Comparison of ENCODE assay signal across 17 cellular contexts in the genomic region with DNA sequence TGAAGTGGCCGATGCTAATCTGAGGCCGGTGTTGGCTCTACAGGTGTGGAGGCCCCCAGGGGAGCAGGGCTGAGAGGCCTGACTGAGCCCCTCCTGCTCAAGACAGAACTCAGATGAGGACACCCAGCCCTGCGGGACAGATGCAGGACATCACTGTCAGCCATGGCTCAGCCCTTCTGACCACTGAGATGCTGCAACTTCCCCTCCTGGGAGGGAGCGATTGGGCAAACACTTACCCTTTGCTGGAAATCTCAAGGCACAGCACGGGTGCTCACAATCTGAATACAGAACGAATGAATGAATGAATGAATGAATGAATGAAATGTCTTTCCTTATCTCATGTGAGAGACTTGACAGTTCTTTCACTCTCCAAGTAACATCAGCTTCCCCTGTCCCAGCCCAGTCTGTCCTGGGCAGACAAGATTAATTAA. TPM values are rescaled to one million over a fixed set of nuclear protein-coding genes. Genes with fewer than 3 reads are reported as not detected.
DNase-seq lines count a peak whose midpoint lies in the region; ATAC-seq, FAIRE-seq and TF ChIP-seq lines count a peak whose summit lies in the region.
"Had no signal": no experiment of that assay in that cellular context is flagged by ENCODE, and none has a peak within 500 bp of the region (broad histone marks: within the 10 kb centered on the region; RNA-seq: fewer than 3 reads in every experiment).

No MANE protein-coding gene starts in this region.

- no peak for ATAC-seq in HepG2
- ATAC-seq in naive thymus-derived CD8-positive, alpha-beta T cell: no peak

- WGBS in liver: 62% methylated on average over 6 of the region's 6 CpGs
- 2% methylated on average over 3 of the region's 6 CpGs for whole genome bisulfite sequencing in HepG2 (ENCODE audit: low lambda C conversion rate)
- WGBS in endodermal cell (ENCODE audit: insufficient coverage in 1 of 2, insufficient read length in 1 of 2), 2 experiments: 88 to 96% methylated on average over 5 to 6 of the region's 6 CpGs

- no peak for TF ChIP-seq POLR2A in HepG2 (IDR thresholded peaks at IDR 0.05; ENCODE audit: insufficient read depth in 1 of 2, low read depth in 2 of 2, low read length in 2 of 2)

- BruUV-seq in HepG2 (replicated peaks; lab: Mats Ljungman, UMichigan): no TSS peak

- no peak overlapping the region for H2AFZ ChIP-seq in HepG2 (ENCODE audit: low read length)
- H2AFZ ChIP-seq: neural progenitor cell had no signal

- TF ChIP-seq EP300 in HepG2 (IDR thresholded peaks at IDR 0.05; ENCODE audit: low read depth in 2 of 2, low read length in 2 of 2) (no peak), HepG2 (CRISPR knock-in tag; IDR thresholded peaks at IDR 0.05; ENCODE audit: borderline replicate concordance) (no peak)

- H3K4me1 ChIP-seq in liver (ENCODE audit: control insufficient read depth in 4 of 4, insufficient read depth in 4 of 4, low read length in 3 of 4) (no peaks in the 10 kb centered on the region), HepG2 (ENCODE audit: insufficient read depth, low read length) (no peaks in the 10 kb centered on the region), endodermal cell (ENCODE audit: control insufficient read depth, insufficient read depth, low read length) (peaks cover under 1% of the 10 kb centered on the region)

- H3K4me3 ChIP-seq in liver (ENCODE audit: low read depth in 1 of 3, low read length in 3 of 3): no peak overlapping the region
- no peak overlapping the region for H3K4me3 ChIP-seq in HepG2 (replicated peaks in 1 of 3; ENCODE audit: insufficient read depth in 1 of 3, low read depth in 2 of 3, low read length in 3 of 3)
- H3K4me3 ChIP-seq in endodermal cell (ENCODE audit: low read length): no peak overlapping the region
- H3K4me3 ChIP-seq: neural progenitor cell had no signal

- H3K36me3 Mint-ChIP-seq in endodermal cell (ENCODE audit: low read depth): no peaks in the 10 kb centered on the region
- peaks cover 0 to 16% (median 3%) of the 10 kb centered on the region in 3 donors for H3K36me3 Mint-ChIP-seq in naive thymus-derived CD8-positive, alpha-beta T cell
- H3K36me3 Mint-ChIP-seq: activated naive CD8-positive, alpha-beta T cell; neural progenitor cell had no signal

- no peak overlapping the region for H3K4me3 Mint-ChIP-seq in endodermal cell
- peak overlapping the region in 1 of 10 donors; percentile 65 for H3K4me3 Mint-ChIP-seq in naive thymus-derived CD8-positive, alpha-beta T cell
- H3K4me3 Mint-ChIP-seq: activated naive CD8-positive, alpha-beta T cell; neural progenitor cell had no signal

- no peak overlapping the region for H3K4me2 ChIP-seq in HepG2 (ENCODE audit: low read depth, low read length)
- H3K4me2 ChIP-seq: neural progenitor cell had no signal

- no peak overlapping the region for H3K27ac Mint-ChIP-seq in endodermal cell
- peak overlapping the region in 4 of 10 donors; percentile 17 to 78 (median 56) for H3K27ac Mint-ChIP-seq in naive thymus-derived CD8-positive, alpha-beta T cell
- H3K27ac Mint-ChIP-seq: activated naive CD8-positive, alpha-beta T cell; neural progenitor cell had no signal

- FAIRE-seq in HepG2 (lab: Jason Lieb, UNC): no peak
- FAIRE-seq: D721Med, islet of Langerhans had no signal

- H3K9me3 ChIP-seq in liver (ENCODE audit: control insufficient read depth in 4 of 4, low read length in 3 of 4) (peaks cover 0 to 6% (median under 1%) of the 10 kb centered on the region in 4 donors), HepG2 (ENCODE audit: low read length) (no peaks in the 10 kb centered on the region), endodermal cell (ENCODE audit: control insufficient read depth, low read length) (no peaks in the 10 kb centered on the region)

- H3K27me3 ChIP-seq in liver (ENCODE audit: control insufficient read depth in 4 of 4, insufficient read depth in 4 of 4, low read length in 3 of 4): no peaks in the 10 kb centered on the region
- peaks cover 4 to 54% of the 10 kb centered on the region in 2 experiments; a peak in 4 of 5 replicates for H3K27me3 ChIP-seq in HepG2 (ENCODE audit: control insufficient read depth in 1 of 2, insufficient read depth in 2 of 2, low read length in 2 of 2)
- H3K27me3 ChIP-seq in endodermal cell (ENCODE audit: control insufficient read depth, insufficient read depth, low read length, poor library complexity, severe bottlenecking): no peaks in the 10 kb centered on the region
- H3K27me3 ChIP-seq: neural progenitor cell had no signal

- H3K36me3 ChIP-seq in liver (ENCODE audit: control insufficient read depth in 4 of 4, insufficient read depth in 3 of 4, low read depth in 1 of 4, low read length in 3 of 4) (no peaks in the 10 kb centered on the region), HepG2 (replicated peaks in 1 of 2; ENCODE audit: control insufficient read depth in 1 of 2, insufficient read depth in 2 of 2, low read length in 2 of 2) (no peaks in the 10 kb centered on the region), endodermal cell (ENCODE audit: control insufficient read depth, insufficient read depth, low read length) (no peaks in the 10 kb centered on the region)
- H3K36me3 ChIP-seq: neural progenitor cell had no signal

- CTCF ChIA-PET in HepG2 (lab: Yijun Ruan, JAX; ENCODE audit: low intra/inter-chr PET ratio, low total read pairs): no interaction called here

- H3K27me3 Mint-ChIP-seq in endodermal cell (ENCODE audit: insufficient read depth): peaks cover 9% of the 10 kb centered on the region
- H3K27me3 Mint-ChIP-seq in naive thymus-derived CD8-positive, alpha-beta T cell: no peaks in the 10 kb centered on the region

- POLR2A ChIA-PET in HepG2 (lab: Yijun Ruan, JAX): no interaction called here
- POLR2A ChIA-PET in naive thymus-derived CD8-positive, alpha-beta T cell (lab: Charles Lee): interaction anchor here (1.6 kb wide), 1 partner anchor 25 kb away, joined by 4 read pairs; no protein-coding TSS in a partner anchor

- no peaks in the 10 kb centered on the region for H3K79me2 ChIP-seq in HepG2 (ENCODE audit: insufficient read depth, low read length)

- peaks cover 19% of the 10 kb centered on the region for H3K4me1 Mint-ChIP-seq in endodermal cell
- peaks cover 20 to 70% (median 39%) of the 10 kb centered on the region in 4 donors for H3K4me1 Mint-ChIP-seq in naive thymus-derived CD8-positive, alpha-beta T cell

- no peak for TF ChIP-seq CTCF in liver (IDR thresholded peaks at IDR 0.05; ENCODE audit: low read depth, low read length, missing input control)
- TF ChIP-seq CTCF in HepG2 (CRISPR knock-in tag; IDR thresholded peaks at IDR 0.05): no peak
- TF ChIP-seq CTCF in endodermal cell (conservative IDR thresholded peaks at IDR 0.05): no peak

- no peak for TF ChIP-seq RAD21 in liver (IDR thresholded peaks at IDR 0.05)
- TF ChIP-seq RAD21 in HepG2 (CRISPR knock-in tag; IDR thresholded peaks at IDR 0.05): no peak

- H3K27ac ChIP-seq in liver (ENCODE audit: low read depth in 1 of 2, low read length in 2 of 2) (peak overlapping the region; percentile 46 to 78), HepG2 (ENCODE audit: extremely low read length, insufficient read depth, low read length) (no peak overlapping the region), endodermal cell (ENCODE audit: low read depth, low read length) (no peak overlapping the region)
- H3K27ac ChIP-seq: neural progenitor cell had no signal

- intact Hi-C loops in HepG2 (cut with micrococcal nuclease; ENCODE audit: unreplicated experiment): no loop called here

- no peaks in the 10 kb centered on the region for H4K20me1 ChIP-seq in HepG2 (ENCODE audit: insufficient read depth, low read length)

- DNase-seq in HepG2 (ENCODE audit: low spot score) (no peak), endodermal cell (peak; percentile 33), mesenteric fat pad (ENCODE audit: low spot score) (peak; percentile 88), NCI-H1048 (lab: John Stamatoyannopoulos, UW) (no peak), GDM1 (lab: John Stamatoyannopoulos, UW) (no peak), NCI-H187 (lab: John Stamatoyannopoulos, UW) (no peak)
- DNase-seq in naive thymus-derived CD8-positive, alpha-beta T cell: no peak
- DNase-seq: NCI-H1436; RPMI8226; stimulated activated CD4-positive, alpha-beta T cell treated with anti-CD3 and anti-CD28 coated beads, Interleukin-12 subunit alpha, Interleukin-12 subunit beta, amount 100 ng/mL, for 4 hours; T-helper 9 cell had no signal

- in situ Hi-C loops in HepG2 (cut with HindIII; ENCODE audit: extremely low pct_ligation_motif_present, low pct_unique_long_range_greater_than_20kb): no loop called here

- H3K9me3 Mint-ChIP-seq in endodermal cell: no peaks in the 10 kb centered on the region
- H3K9me3 Mint-ChIP-seq in naive thymus-derived CD8-positive, alpha-beta T cell: peaks cover 0 to 11% (median 0%) of the 10 kb centered on the region in 9 donors

- peak overlapping the region in 1 of 2 donors; percentile 13 for H3K9ac ChIP-seq in liver (ENCODE audit: low read depth in 1 of 2, low read length in 2 of 2)
- H3K9ac ChIP-seq in HepG2 (ENCODE audit: insufficient read depth, low read depth, low read length): no peak overlapping the region
- H3K9ac ChIP-seq in endodermal cell (ENCODE audit: extremely low read depth, low read length, poor library complexity, severe bottlenecking): no peak overlapping the region
- H3K9ac ChIP-seq: neural progenitor cell had no signal

RNA-seq across cellular contexts. Expression of a gene that starts 3.5 kb away (rescaled TPM):
- total RNA-seq in liver (1 to 10 TPM; 3.2 to 4.7 TPM), HepG2 (2016; rRNA removed; fragmentation: Illumina TruSeq; extraction: Trizol) (not detected in 2 replicates), endodermal cell (not detected), mesenteric fat pad (8.1 TPM)
- polyA plus RNA-seq in liver (1 to 10 TPM; 2.7 to 4.8 TPM), HepG2 (2011; rRNA removed) (0.17 TPM in 1 of 2 replicates, not detected in the other)
- total RNA-seq in HepG2 (2016; cell fraction: cytosol; rRNA removed; fragmentation: Illumina TruSeq; extraction: Trizol; ENCODE audit: low read depth): not detected in 2 replicates
- not detected in 2 replicates for total RNA-seq in HepG2 (2016; cell fraction: insoluble cytoplasmic fraction; rRNA removed; fragmentation: Illumina TruSeq; extraction: Trizol)
- not detected in 2 replicates for total RNA-seq in HepG2 (2016; cell fraction: membrane; rRNA removed; fragmentation: Illumina TruSeq; extraction: Trizol)
- not detected in 2 replicates for total RNA-seq in HepG2 (2016; cell fraction: nucleus; rRNA removed; fragmentation: Illumina TruSeq; extraction: Trizol)
- 0.08 TPM in 1 of 2 replicates, not detected in the other for polyA plus RNA-seq in HepG2 (2011; cell fraction: cytosol; rRNA removed)
- not detected in 2 replicates for polyA plus RNA-seq in HepG2 (2011; cell fraction: nucleus; rRNA removed)
- polyA plus RNA-seq in HepG2 (2012): not detected in 2 replicates
- polyA plus RNA-seq in HepG2 (2016; cell fraction: cytosol; fragmentation: Illumina TruSeq; extraction: Trizol; ENCODE audit: low read depth): not detected in 2 replicates
- polyA plus RNA-seq in HepG2 (2016; cell fraction: insoluble cytoplasmic fraction; fragmentation: Illumina TruSeq; extraction: Trizol; ENCODE audit: low read depth): not detected in 2 replicates
- polyA plus RNA-seq in HepG2 (2016; cell fraction: membrane; fragmentation: Illumina TruSeq; extraction: Trizol; ENCODE audit: low read depth): not detected in 2 replicates
- not detected in 2 replicates for polyA plus RNA-seq in HepG2 (2016; cell fraction: nucleus; fragmentation: Illumina TruSeq; extraction: Trizol; ENCODE audit: insufficient read depth, low read depth)
- not detected in 2 replicates for polyA minus RNA-seq in HepG2 (2011; rRNA and poly(A)+ RNA removed; ENCODE audit: low replicate concordance)
- not detected in 2 replicates for polyA minus RNA-seq in HepG2 (2011; cell fraction: cytosol; rRNA and poly(A)+ RNA removed)
- not detected in 2 replicates for polyA minus RNA-seq in HepG2 (2011; cell fraction: nucleus; rRNA and poly(A)+ RNA removed)
- not detected for polyA plus RNA-seq in endodermal cell (2013, experiment 1 of 2)
- not detected for polyA plus RNA-seq in endodermal cell (2013, experiment 2 of 2)
- not detected for total RNA-seq in naive thymus-derived CD8-positive, alpha-beta T cell
- under 1 TPM in 1 of 3 donors, not detected in 2; 0.68 TPM for polyA plus RNA-seq in naive thymus-derived CD8-positive, alpha-beta T cell
- total RNA-seq: A673 had no signal

RNA-seq across cellular contexts. Expression of a gene that starts 13.9 kb away (rescaled TPM):
- total RNA-seq in liver (1 to 10 TPM; 4.8 to 5.4 TPM), HepG2 (2016; rRNA removed; fragmentation: Illumina TruSeq; extraction: Trizol) (not detected in 2 replicates), endodermal cell (not detected), mesenteric fat pad (19.0 TPM)
- polyA plus RNA-seq in liver (1 to 10 TPM; 3.0 to 4.1 TPM), HepG2 (2011; rRNA removed) (not detected in 2 replicates)
- total RNA-seq in HepG2 (2016; cell fraction: cytosol; rRNA removed; fragmentation: Illumina TruSeq; extraction: Trizol; ENCODE audit: low read depth): not detected in 2 replicates
- not detected in 2 replicates for total RNA-seq in HepG2 (2016; cell fraction: insoluble cytoplasmic fraction; rRNA removed; fragmentation: Illumina TruSeq; extraction: Trizol)
- not detected in 2 replicates for total RNA-seq in HepG2 (2016; cell fraction: membrane; rRNA removed; fragmentation: Illumina TruSeq; extraction: Trizol)
- not detected in 2 replicates for total RNA-seq in HepG2 (2016; cell fraction: nucleus; rRNA removed; fragmentation: Illumina TruSeq; extraction: Trizol)
- polyA plus RNA-seq in HepG2 (2011; cell fraction: cytosol; rRNA removed): not detected in 2 replicates
- 0.14 TPM in 1 of 2 replicates, not detected in the other for polyA plus RNA-seq in HepG2 (2011; cell fraction: nucleus; rRNA removed)
- not detected in 2 replicates for polyA plus RNA-seq in HepG2 (2012)
- not detected in 2 replicates for polyA plus RNA-seq in HepG2 (2016; cell fraction: cytosol; fragmentation: Illumina TruSeq; extraction: Trizol; ENCODE audit: low read depth)
- not detected in 2 replicates for polyA plus RNA-seq in HepG2 (2016; cell fraction: insoluble cytoplasmic fraction; fragmentation: Illumina TruSeq; extraction: Trizol; ENCODE audit: low read depth)
- not detected in 2 replicates for polyA plus RNA-seq in HepG2 (2016; cell fraction: membrane; fragmentation: Illumina TruSeq; extraction: Trizol; ENCODE audit: low read depth)
- not detected in 2 replicates for polyA plus RNA-seq in HepG2 (2016; cell fraction: nucleus; fragmentation: Illumina TruSeq; extraction: Trizol; ENCODE audit: insufficient read depth, low read depth)
- polyA minus RNA-seq in HepG2 (2011; rRNA and poly(A)+ RNA removed; ENCODE audit: low replicate concordance): not detected in 2 replicates
- not detected in 2 replicates for polyA minus RNA-seq in HepG2 (2011; cell fraction: cytosol; rRNA and poly(A)+ RNA removed)
- polyA minus RNA-seq in HepG2 (2011; cell fraction: nucleus; rRNA and poly(A)+ RNA removed): not detected in 2 replicates
- not detected for polyA plus RNA-seq in endodermal cell (2013, experiment 1 of 2)
- not detected for polyA plus RNA-seq in endodermal cell (2013, experiment 2 of 2)
- total RNA-seq in naive thymus-derived CD8-positive, alpha-beta T cell: 1 to 10 TPM; 1.3 to 2.4 TPM
- polyA plus RNA-seq in naive thymus-derived CD8-positive, alpha-beta T cell: 1 to 10 TPM in 1 of 3 donors, under 1 TPM in 2; 0.32 to 1.5 (median 0.83) TPM
- total RNA-seq: A673 had no signal

RNA-seq across cellular contexts. Expression of a gene that starts 30.4 kb away (rescaled TPM):
- 1 to 10 TPM; 3.4 to 3.7 TPM for total RNA-seq in liver
- 1 to 10 TPM in 1 of 2 donors, under 1 TPM in 1; 0.19 to 1.6 TPM for polyA plus RNA-seq in liver
- total RNA-seq in HepG2 (2016; rRNA removed; fragmentation: Illumina TruSeq; extraction: Trizol): 1.9 and 2.9 TPM in 2 replicates
- 0.71 and 1.1 TPM in 2 replicates for total RNA-seq in HepG2 (2016; cell fraction: cytosol; rRNA removed; fragmentation: Illumina TruSeq; extraction: Trizol; ENCODE audit: low read depth)
- 1.9 and 2.5 TPM in 2 replicates for total RNA-seq in HepG2 (2016; cell fraction: insoluble cytoplasmic fraction; rRNA removed; fragmentation: Illumina TruSeq; extraction: Trizol)
- 0.90 and 1.3 TPM in 2 replicates for total RNA-seq in HepG2 (2016; cell fraction: membrane; rRNA removed; fragmentation: Illumina TruSeq; extraction: Trizol)
- 1.1 and 1.2 TPM in 2 replicates for total RNA-seq in HepG2 (2016; cell fraction: nucleus; rRNA removed; fragmentation: Illumina TruSeq; extraction: Trizol)
- polyA plus RNA-seq in HepG2 (2011; rRNA removed): 1.9 and 2.5 TPM in 2 replicates
- polyA plus RNA-seq in HepG2 (2011; cell fraction: cytosol; rRNA removed): 2.2 and 4.4 TPM in 2 replicates
- 3.9 and 5.1 TPM in 2 replicates for polyA plus RNA-seq in HepG2 (2011; cell fraction: nucleus; rRNA removed)
- 1.4 and 1.7 TPM in 2 replicates for polyA plus RNA-seq in HepG2 (2012)
- polyA plus RNA-seq in HepG2 (2016; cell fraction: cytosol; fragmentation: Illumina TruSeq; extraction: Trizol; ENCODE audit: low read depth): 0.35 and 0.53 TPM in 2 replicates
- 1.9 and 2.1 TPM in 2 replicates for polyA plus RNA-seq in HepG2 (2016; cell fraction: insoluble cytoplasmic fraction; fragmentation: Illumina TruSeq; extraction: Trizol; ENCODE audit: low read depth)
- 0.50 and 0.55 TPM in 2 replicates for polyA plus RNA-seq in HepG2 (2016; cell fraction: membrane; fragmentation: Illumina TruSeq; extraction: Trizol; ENCODE audit: low read depth)
- 1.6 and 2.2 TPM in 2 replicates for polyA plus RNA-seq in HepG2 (2016; cell fraction: nucleus; fragmentation: Illumina TruSeq; extraction: Trizol; ENCODE audit: insufficient read depth, low read depth)
- 3.8 and 8.1 TPM in 2 replicates for polyA minus RNA-seq in HepG2 (2011; rRNA and poly(A)+ RNA removed; ENCODE audit: low replicate concordance)
- 3.1 and 3.4 TPM in 2 replicates for polyA minus RNA-seq in HepG2 (2011; cell fraction: cytosol; rRNA and poly(A)+ RNA removed)
- polyA minus RNA-seq in HepG2 (2011; cell fraction: nucleus; rRNA and poly(A)+ RNA removed): 2.7 and 3.6 TPM in 2 replicates
- total RNA-seq in endodermal cell: 1 to 10 TPM; 5.1 to 5.7 TPM
- 5.4 TPM for polyA plus RNA-seq in endodermal cell (2013, experiment 1 of 2)
- 4.5 TPM for polyA plus RNA-seq in endodermal cell (2013, experiment 2 of 2)
- 10.0 TPM for total RNA-seq in mesenteric fat pad
- total RNA-seq in naive thymus-derived CD8-positive, alpha-beta T cell: 10 to 100 TPM in 1 of 2 experiments, 1 to 10 TPM in 1; 10.0 to 10.3 TPM
- polyA plus RNA-seq in naive thymus-derived CD8-positive, alpha-beta T cell: 1 to 10 TPM; 2.4 to 9.3 (median 5.4) TPM

RNA-seq across cellular contexts. Expression of a gene that starts 55.9 kb away (rescaled TPM):
- not detected for total RNA-seq in liver
- under 1 TPM in 1 of 2 donors, not detected in 1; 0.06 TPM for polyA plus RNA-seq in liver
- total RNA-seq in HepG2 (2016; rRNA removed; fragmentation: Illumina TruSeq; extraction: Trizol): not detected in 2 replicates
- not detected in 2 replicates for total RNA-seq in HepG2 (2016; cell fraction: cytosol; rRNA removed; fragmentation: Illumina TruSeq; extraction: Trizol; ENCODE audit: low read depth)
- not detected in 2 replicates for total RNA-seq in HepG2 (2016; cell fraction: insoluble cytoplasmic fraction; rRNA removed; fragmentation: Illumina TruSeq; extraction: Trizol)
- total RNA-seq in HepG2 (2016; cell fraction: membrane; rRNA removed; fragmentation: Illumina TruSeq; extraction: Trizol): not detected in 2 replicates
- not detected in 2 replicates for total RNA-seq in HepG2 (2016; cell fraction: nucleus; rRNA removed; fragmentation: Illumina TruSeq; extraction: Trizol)
- polyA plus RNA-seq in HepG2 (2011; rRNA removed): not detected in 2 replicates
- not detected in 2 replicates for polyA plus RNA-seq in HepG2 (2011; cell fraction: cytosol; rRNA removed)
- 0.16 and 0.53 TPM in 2 replicates for polyA plus RNA-seq in HepG2 (2011; cell fraction: nucleus; rRNA removed)
- not detected in 2 replicates for polyA plus RNA-seq in HepG2 (2012)
- polyA plus RNA-seq in HepG2 (2016; cell fraction: cytosol; fragmentation: Illumina TruSeq; extraction: Trizol; ENCODE audit: low read depth): not detected in 2 replicates
- not detected in 2 replicates for polyA plus RNA-seq in HepG2 (2016; cell fraction: insoluble cytoplasmic fraction; fragmentation: Illumina TruSeq; extraction: Trizol; ENCODE audit: low read depth)
- not detected in 2 replicates for polyA plus RNA-seq in HepG2 (2016; cell fraction: membrane; fragmentation: Illumina TruSeq; extraction: Trizol; ENCODE audit: low read depth)
- polyA plus RNA-seq in HepG2 (2016; cell fraction: nucleus; fragmentation: Illumina TruSeq; extraction: Trizol; ENCODE audit: insufficient read depth, low read depth): not detected in 2 replicates
- polyA minus RNA-seq in HepG2 (2011; rRNA and poly(A)+ RNA removed; ENCODE audit: low replicate concordance): 0.40 TPM in 1 of 2 replicates, not detected in the other
- not detected in 2 replicates for polyA minus RNA-seq in HepG2 (2011; cell fraction: cytosol; rRNA and poly(A)+ RNA removed)
- polyA minus RNA-seq in HepG2 (2011; cell fraction: nucleus; rRNA and poly(A)+ RNA removed): not detected in 2 replicates
- total RNA-seq in endodermal cell: under 1 TPM; 0.55 to 0.71 TPM
- polyA plus RNA-seq in endodermal cell (2013, experiment 1 of 2): 0.39 TPM
- polyA plus RNA-seq in endodermal cell (2013, experiment 2 of 2): not detected
- not detected for total RNA-seq in mesenteric fat pad
- total RNA-seq in naive thymus-derived CD8-positive, alpha-beta T cell: 1 to 10 TPM; 1.1 to 1.5 TPM
- not detected for polyA plus RNA-seq in naive thymus-derived CD8-positive, alpha-beta T cell

Comparison
In these comparisons a context has a peak if more than half of its experiments do, and no peak if none do; other contexts are left out.
1. H3K27ac ChIP-seq: peak in liver (2 of 2); none in HepG2 (single experiment) and endodermal cell (single experiment).
2. DNase-seq: peak in endodermal cell (single experiment) and mesenteric fat pad (single experiment); none in HepG2 (single experiment), NCI-H1048 (single experiment), GDM1 (single experiment), NCI-H187 (0 of 2) and naive thymus-derived CD8-positive, alpha-beta T cell (0 of 10).